Comparison of ENCODE assay signal across 19 cellular contexts in the genomic region with DNA sequence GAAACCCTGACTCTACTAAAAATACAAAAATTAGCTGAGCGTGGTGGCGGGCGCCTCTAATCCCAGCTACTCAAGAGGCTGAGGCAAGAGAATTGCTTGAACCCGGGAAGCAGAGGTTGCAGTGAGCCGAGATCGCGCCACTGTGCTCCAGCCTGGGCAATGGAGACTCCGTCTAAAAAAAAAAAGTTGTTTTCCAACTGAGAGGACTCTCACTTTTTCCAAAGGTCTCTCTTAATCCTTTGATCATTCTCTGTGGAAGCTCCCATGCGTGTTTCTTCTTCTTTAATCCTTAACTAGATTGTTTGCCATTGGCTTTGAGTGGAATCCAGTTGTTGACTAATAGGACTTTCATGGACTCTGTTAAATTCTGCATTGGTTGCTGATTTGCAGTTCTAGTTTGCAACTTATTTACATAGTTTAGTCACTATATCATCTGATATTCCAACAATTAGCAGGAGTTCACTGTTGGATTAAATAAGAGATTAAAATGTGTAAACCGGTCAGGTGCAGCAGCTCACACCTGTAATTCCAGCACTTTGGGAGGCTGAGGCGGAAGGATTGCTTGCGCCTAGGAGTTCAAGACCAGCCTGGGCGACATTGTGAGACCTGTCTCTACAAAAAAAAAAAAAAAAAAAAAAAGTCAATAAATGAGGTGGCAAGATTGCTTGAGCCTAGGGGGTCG.
DNase-seq lines count a peak whose midpoint lies in the region; ATAC-seq, FAIRE-seq and TF ChIP-seq lines count a peak whose summit lies in the region.
"Had no signal": no experiment of that assay in that cellular context is flagged by ENCODE, and none has a peak within 500 bp of the region (broad histone marks: within the 10 kb centered on the region; RNA-seq: fewer than 3 reads in every experiment).

No MANE protein-coding gene starts in this region.

- H3K36me3 Mint-ChIP-seq in WTC11 (peaks cover 20% of the 10 kb centered on the region), neural crest cell (ENCODE audit: low read depth) (peaks cover 15% of the 10 kb centered on the region)

- peaks cover 71% of the 10 kb centered on the region for H4K20me1 ChIP-seq in BLaER1

- POLR2A ChIA-PET in WTC11 (lab: Charles Lee): no interaction called here

- TF ChIP-seq CTCF in WTC11 (IDR thresholded peaks at IDR 0.05) (no peak), neural crest cell (conservative IDR thresholded peaks at IDR 0.05) (no peak)

- peak overlapping the region; percentile 69 for H3K27ac Mint-ChIP-seq in WTC11
- peak overlapping the region; percentile 43 for H3K27ac Mint-ChIP-seq in neural crest cell (ENCODE audit: unreplicated experiment)

- DNase-seq in WTC11 (ENCODE audit: low spot score) (no peak), kidney tubule cell (ENCODE audit: low spot score) (peak; percentile 81), neural crest cell (ENCODE audit: low read depth, low spot score) (no peak), GM19239 (ENCODE audit: insufficient read length, low spot score) (no peak), SIG-M5 (lab: John Stamatoyannopoulos, UW) (no peak)
- DNase-seq: AML-193, COR-L47, DMS79, NCI-H1105 treated with DMSO at 0.1 percent for 48 hours, NCI-H1694 treated with DMSO at 0.1 percent for 48 hours, NCI-H345, OCI-M1, SJCRH30 had no signal

- H3K4me1 ChIP-seq in BLaER1: peaks cover 35% of the 10 kb centered on the region

- peaks cover 3% of the 10 kb centered on the region for H3K36me3 ChIP-seq in BLaER1
- H3K36me3 ChIP-seq: SJCRH30 had no signal

- no peaks in the 10 kb centered on the region for H3K27me3 ChIP-seq in BLaER1
- H3K27me3 ChIP-seq: SJCRH30 had no signal

- no peak overlapping the region for H3K27ac ChIP-seq in BLaER1
- H3K27ac ChIP-seq: HL-60, RWPE1 had no signal

- H3K9me3 Mint-ChIP-seq in WTC11 (peaks cover 13% of the 10 kb centered on the region), neural crest cell (peaks cover 4% of the 10 kb centered on the region)

- H3K4me2 ChIP-seq in BLaER1: 0 out of 2 replicates have a peak overlapping the region, but pooled peaks have one; percentile 52

- H3K27me3 Mint-ChIP-seq in WTC11 (ENCODE audit: low read depth): no peaks in the 10 kb centered on the region
- no peaks in the 10 kb centered on the region for H3K27me3 Mint-ChIP-seq in neural crest cell (ENCODE audit: low read depth)

- CTCF ChIA-PET in WTC11 (lab: Charles Lee): no interaction called here

- ATAC-seq in WTC11 (no peak), HG03139 (IDR thresholded peaks at IDR 0.05; ENCODE audit: unreplicated experiment) (no peak)
- ATAC-seq: HCT116 had no signal

- H3K9ac ChIP-seq in BLaER1: no peak overlapping the region

- FAIRE-seq in GM19239 (lab: Jason Lieb, UNC): no peak
- FAIRE-seq: HTR-8/SVneo had no signal

- no peak overlapping the region for H3K4me3 ChIP-seq in BLaER1
- H3K4me3 ChIP-seq: SJCRH30 had no signal

- peaks cover 11% of the 10 kb centered on the region for H3K9me3 ChIP-seq in BLaER1
- H3K9me3 ChIP-seq: SJCRH30 had no signal

- peaks cover 77% of the 10 kb centered on the region for H3K4me1 Mint-ChIP-seq in WTC11
- H3K4me1 Mint-ChIP-seq in neural crest cell: peaks cover 65% of the 10 kb centered on the region

- H3K4me3 Mint-ChIP-seq in WTC11 (no peak overlapping the region), neural crest cell (no peak overlapping the region)

TF ChIP-seq in WTC11, 78 proteins besides CTCF, POLR2A, EP300 and RAD21:
- TF ChIP-seq, protein P1, sequence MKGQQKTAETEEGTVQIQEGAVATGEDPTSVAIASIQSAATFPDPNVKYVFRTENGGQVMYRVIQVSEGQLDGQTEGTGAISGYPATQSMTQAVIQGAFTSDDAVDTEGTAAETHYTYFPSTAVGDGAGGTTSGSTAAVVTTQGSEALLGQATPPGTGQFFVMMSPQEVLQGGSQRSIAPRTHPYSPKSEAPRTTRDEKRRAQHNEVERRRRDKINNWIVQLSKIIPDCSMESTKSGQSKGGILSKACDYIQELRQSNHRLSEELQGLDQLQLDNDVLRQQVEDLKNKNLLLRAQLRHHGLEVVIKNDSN (CRISPR knock-in tag; IDR thresholded peaks at IDR 0.05): no peak
- TF ChIP-seq NR1H2 (CRISPR knock-in tag; IDR thresholded peaks at IDR 0.05) (no peak), ETV6 (CRISPR knock-in tag; IDR thresholded peaks at IDR 0.05) (no peak), SOX15 (CRISPR knock-in tag; IDR thresholded peaks at IDR 0.05) (no peak), SP1 (CRISPR knock-in tag; conservative IDR thresholded peaks at IDR 0.05) (no peak), NR3C1 (CRISPR knock-in tag; conservative IDR thresholded peaks at IDR 0.05; ENCODE audit: low read depth) (no peak), ELF4 (CRISPR knock-in tag; IDR thresholded peaks at IDR 0.05; ENCODE audit: low read depth) (no peak), HMGA2 (CRISPR knock-in tag; IDR thresholded peaks at IDR 0.05) (no peak), ATF1 (CRISPR knock-in tag; IDR thresholded peaks at IDR 0.05) (no peak), NFE2L1 (CRISPR knock-in tag; IDR thresholded peaks at IDR 0.05) (no peak), CREM (CRISPR knock-in tag; IDR thresholded peaks at IDR 0.05) (no peak), IRF2 (CRISPR knock-in tag; IDR thresholded peaks at IDR 0.05; ENCODE audit: borderline replicate concordance, low read depth) (no peak), ZNF219 (CRISPR knock-in tag; IDR thresholded peaks at IDR 0.05; ENCODE audit: borderline replicate concordance) (no peak), TEAD4 (CRISPR knock-in tag; IDR thresholded peaks at IDR 0.05) (no peak)
- TF ChIP-seq, protein P2, sequence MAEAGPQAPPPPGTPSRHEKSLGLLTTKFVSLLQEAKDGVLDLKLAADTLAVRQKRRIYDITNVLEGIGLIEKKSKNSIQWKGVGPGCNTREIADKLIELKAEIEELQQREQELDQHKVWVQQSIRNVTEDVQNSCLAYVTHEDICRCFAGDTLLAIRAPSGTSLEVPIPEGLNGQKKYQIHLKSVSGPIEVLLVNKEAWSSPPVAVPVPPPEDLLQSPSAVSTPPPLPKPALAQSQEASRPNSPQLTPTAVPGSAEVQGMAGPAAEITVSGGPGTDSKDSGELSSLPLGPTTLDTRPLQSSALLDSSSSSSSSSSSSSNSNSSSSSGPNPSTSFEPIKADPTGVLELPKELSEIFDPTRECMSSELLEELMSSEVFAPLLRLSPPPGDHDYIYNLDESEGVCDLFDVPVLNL (CRISPR knock-in tag; IDR thresholded peaks at IDR 0.05; ENCODE audit: borderline replicate concordance, low read depth): no peak
- TF ChIP-seq, protein P3, sequence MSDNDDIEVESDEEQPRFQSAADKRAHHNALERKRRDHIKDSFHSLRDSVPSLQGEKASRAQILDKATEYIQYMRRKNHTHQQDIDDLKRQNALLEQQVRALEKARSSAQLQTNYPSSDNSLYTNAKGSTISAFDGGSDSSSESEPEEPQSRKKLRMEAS (CRISPR knock-in tag; IDR thresholded peaks at IDR 0.05): no peak
